Comparison of ENCODE assay signal across 31 cellular contexts in genomic region chr15:48170981-48171380, GRCh38. TPM values are rescaled to one million over a fixed set of nuclear protein-coding genes. Genes with fewer than 3 reads are reported as not detected.
DNase-seq lines count a peak whose midpoint lies in the region; ATAC-seq and TF ChIP-seq lines count a peak whose summit lies in the region.
"Had no signal": no experiment of that assay in that cellular context is flagged by ENCODE, and none has a peak within 500 bp of the region (broad histone marks: within the 10 kb centered on the region; RNA-seq: fewer than 3 reads in every experiment).

No MANE protein-coding gene starts in this region.

- peaks cover 35% of the 10 kb centered on the region for H3K9me3 Mint-ChIP-seq in progenitor cell of endocrine pancreas (ENCODE audit: low read depth)

- TF ChIP-seq CTCF in progenitor cell of endocrine pancreas (IDR thresholded peaks at IDR 0.05; ENCODE audit: unreplicated experiment): no peak
- no peak for TF ChIP-seq CTCF in GM13977 (IDR thresholded peaks at IDR 0.05; ENCODE audit: extremely low read depth, insufficient read depth, missing control alignments)

- H3K4me3 Mint-ChIP-seq in progenitor cell of endocrine pancreas (ENCODE audit: low read depth): no peak overlapping the region
- H3K4me3 Mint-ChIP-seq: activated CD4-positive, alpha-beta memory T cell treated with anti-CD3 and anti-CD28 coated beads, Interleukin-2, amount 10 ng/mL, durations not matched to agents 7 days and 5 days; activated naive CD8-positive, alpha-beta T cell treated with anti-CD3 and anti-CD28 coated beads, Interleukin-2, amount 50 U/mL, for 24 hours; CD4-positive, alpha-beta memory T cell; natural killer cell; stimulated activated memory B cell treated with anti-CD40 and anti-IgM and Interleukin-4, amounts not matched to agents 10 μg/mL and 1 μg/mL and 100 μg/mL, for 72 hours had no signal

- H3K27me3 Mint-ChIP-seq in progenitor cell of endocrine pancreas: no peaks in the 10 kb centered on the region
- H3K27me3 Mint-ChIP-seq: activated CD4-positive, alpha-beta memory T cell treated with anti-CD3 and anti-CD28 coated beads, Interleukin-2, amount 10 ng/mL, durations not matched to agents 7 days and 5 days; activated naive CD8-positive, alpha-beta T cell treated with anti-CD3 and anti-CD28 coated beads, Interleukin-2, amount 50 U/mL, for 24 hours; CD4-positive, alpha-beta memory T cell; stimulated activated memory B cell treated with anti-CD40 and anti-IgM and Interleukin-4, amounts not matched to agents 10 μg/mL and 1 μg/mL and 100 μg/mL, for 72 hours had no signal

- peak overlapping the region; percentile 31 for H3K27ac Mint-ChIP-seq in progenitor cell of endocrine pancreas
- H3K27ac Mint-ChIP-seq: activated CD4-positive, alpha-beta memory T cell treated with anti-CD3 and anti-CD28 coated beads, Interleukin-2, amount 10 ng/mL, durations not matched to agents 7 days and 5 days; activated naive CD8-positive, alpha-beta T cell treated with anti-CD3 and anti-CD28 coated beads, Interleukin-2, amount 50 U/mL, for 24 hours; CD4-positive, alpha-beta memory T cell; natural killer cell; stimulated activated memory B cell treated with anti-CD40 and anti-IgM and Interleukin-4, amounts not matched to agents 10 μg/mL and 1 μg/mL and 100 μg/mL, for 72 hours had no signal

- DNase-seq in NCI-H2107 treated with DMSO at 0.1 percent for 48 hours (lab: John Stamatoyannopoulos, UW; ENCODE audit: unreplicated experiment) (peak; percentile 10), NCI-H2107 (lab: John Stamatoyannopoulos, UW) (no peak), NCI-H146 (lab: John Stamatoyannopoulos, UW) (peak; percentile 59), NCI-H748 (lab: John Stamatoyannopoulos, UW; ENCODE audit: unreplicated experiment) (peak; percentile 39), progenitor cell of endocrine pancreas (ENCODE audit: low spot score, unreplicated experiment) (no peak), GM13977 (ENCODE audit: low spot score) (no peak)
- DNase-seq: activated CD4-positive, alpha-beta memory T cell treated with anti-CD3 and anti-CD28 coated beads, Interleukin-2, amount 10 ng/mL, durations not matched to agents 7 days and 5 days; activated CD8-positive, alpha-beta memory T cell treated with anti-CD3 and anti-CD28 coated beads, Interleukin-2, amount 50 U/mL, for 4 hours; activated naive CD4-positive, alpha-beta T cell; activated naive CD8-positive, alpha-beta T cell treated with anti-CD3 and anti-CD28 coated beads, Interleukin-2, amount 50 U/mL, for 24 hours; CD4-positive, alpha-beta memory T cell; gastrocnemius medialis; HCEC 1CT; lower lobe of right lung; mucosa of descending colon; natural killer cell; NCI-H187; NCI-H510A; occipital lobe; SIG-M5; upper lobe of left lung had no signal

- no peak for ATAC-seq in GM21529 (IDR thresholded peaks at IDR 0.05; ENCODE audit: unreplicated experiment)
- no peak for ATAC-seq in GM18870 (IDR thresholded peaks at IDR 0.05; ENCODE audit: unreplicated experiment)
- ATAC-seq: activated naive CD8-positive, alpha-beta T cell treated with anti-CD3 and anti-CD28 coated beads, Interleukin-2, amount 50 U/mL, for 24 hours; gastrocnemius medialis; GM12878; lower lobe of right lung; mucosa of descending colon; natural killer cell; stimulated activated memory B cell treated with anti-CD40 and anti-IgM and Interleukin-4, amounts not matched to agents 10 μg/mL and 1 μg/mL and 100 μg/mL, for 72 hours had no signal

- in situ Hi-C loops in GM13977 (cut with MboI; ENCODE audit: low pct_unique_long_range_greater_than_20kb, low sequenced_read_pairs, unreplicated experiment): no loop called here

- peaks cover 19% of the 10 kb centered on the region for H3K4me1 Mint-ChIP-seq in progenitor cell of endocrine pancreas (ENCODE audit: low read depth)
- H3K4me1 Mint-ChIP-seq: natural killer cell had no signal

- peaks cover 50% of the 10 kb centered on the region for H3K36me3 Mint-ChIP-seq in progenitor cell of endocrine pancreas (ENCODE audit: insufficient read depth)
- H3K36me3 Mint-ChIP-seq: natural killer cell had no signal

RNA-seq across cellular contexts. Expression of gene MYEF2, which starts 7.1 kb away (rescaled TPM):
- total RNA-seq in progenitor cell of endocrine pancreas: 126 and 128 TPM in 2 replicates

RNA-seq across cellular contexts. Expression of gene CTXN2, which starts 20.5 kb away (rescaled TPM):
- 0.16 and 0.38 TPM in 2 replicates for total RNA-seq in progenitor cell of endocrine pancreas
- total RNA-seq: activated CD4-positive, alpha-beta memory T cell treated with anti-CD3 and anti-CD28 coated beads, Interleukin-2, amount 10 ng/mL, durations not matched to agents 7 days and 5 days; astrocyte; cardiac muscle cell; CD4-positive, alpha-beta memory T cell; fibroblast of lung; gastrocnemius medialis; hepatocyte; lower lobe of right lung; natural killer cell; suprapubic skin; upper lobe of left lung had no signal

RNA-seq across cellular contexts. Expression of gene SLC12A1, which starts 35.1 kb away (rescaled TPM):
- 0.16 TPM in 1 of 2 replicates, not detected in the other for total RNA-seq in progenitor cell of endocrine pancreas
- total RNA-seq: activated CD4-positive, alpha-beta memory T cell treated with anti-CD3 and anti-CD28 coated beads, Interleukin-2, amount 10 ng/mL, durations not matched to agents 7 days and 5 days; astrocyte; cardiac muscle cell; CD4-positive, alpha-beta memory T cell; fibroblast of lung; gastrocnemius medialis; hepatocyte; lower lobe of right lung; mucosa of descending colon; natural killer cell; pulmonary artery endothelial cell; suprapubic skin; upper lobe of left lung had no signal

RNA-seq across cellular contexts. Expression of gene SLC24A5, which starts 50.2 kb away (rescaled TPM):
- not detected in 2 replicates for total RNA-seq in progenitor cell of endocrine pancreas
- total RNA-seq: activated CD4-positive, alpha-beta memory T cell treated with anti-CD3 and anti-CD28 coated beads, Interleukin-2, amount 10 ng/mL, durations not matched to agents 7 days and 5 days; astrocyte; cardiac muscle cell; CD4-positive, alpha-beta memory T cell; fibroblast of lung; gastrocnemius medialis; GM12878; hepatocyte; lower lobe of right lung; mucosa of descending colon; natural killer cell; occipital lobe; pulmonary artery endothelial cell had no signal

Comparison
In these comparisons a context has a peak if more than half of its experiments do, and no peak if none do; other contexts are left out.
1. DNase-seq: peak in NCI-H2107 treated with DMSO at 0.1 percent for 48 hours (single experiment), NCI-H146 (single experiment) and NCI-H748 (single experiment); none in NCI-H2107 (single experiment), progenitor cell of endocrine pancreas (single experiment) and GM13977 (single experiment).